ENCODE assay signal across 29 cellular contexts in genomic region chr17:79218175-79218824, GRCh38.
"Had no signal": no experiment of that assay in that cellular context is flagged by ENCODE, and none has a peak within 500 bp of the region (broad histone marks: within the 10 kb centered on the region; RNA-seq: fewer than 3 reads in every experiment).

No MANE protein-coding gene starts in this region.

- H3K4me3 Mint-ChIP-seq: activated B cell treated with CpG ODN at 0.5 μM for 24 hours; activated CD4-positive, alpha-beta memory T cell treated with anti-CD3 and anti-CD28 coated beads for 36 hours; activated CD4-positive, alpha-beta T cell treated with anti-CD3 and anti-CD28 coated beads, Interleukin-2, amount 10 ng/mL, durations not matched to agents 24 days and 14 days; activated CD8-positive, alpha-beta memory T cell treated with anti-CD3 and anti-CD28 coated beads, Interleukin-2, amount 10 ng/mL, durations not matched to agents 7 days and 5 days; activated CD8-positive, alpha-beta T cell treated with anti-CD3 and anti-CD28 coated beads, Interleukin-2, amount 10 ng/mL, durations not matched to agents 7 days and 5 days; activated naive CD4-positive, alpha-beta T cell treated with anti-CD3 and anti-CD28 coated beads, Interleukin-2, amount 10 ng/mL, durations not matched to agents 7 days and 5 days; activated naive CD8-positive, alpha-beta T cell; activated naive CD8-positive, alpha-beta T cell treated with anti-CD3 and anti-CD28 coated beads, Interleukin-2, amount 50 U/mL, for 24 hours; activated T-helper 1 cell treated with anti-CD3 and anti-CD28 coated beads, Interleukin-12 subunit alpha, Interleukin-12 subunit beta, Interleukin-2, Interleukin-4 antibody, amounts not matched to agents 30 ng/mL and 10 ng/mL and 1 ng/mL, durations not matched to agents 14 hours and 24 hours and 36 hours; effector memory CD8-positive, alpha-beta T cell had no signal

- H3K27ac ChIP-seq: adrenal gland, body of pancreas, esophagus muscularis mucosa, foreskin keratinocyte, gastroesophageal sphincter, VCaP had no signal

- H3K9me3 ChIP-seq: adrenal gland, body of pancreas, esophagus muscularis mucosa, gastroesophageal sphincter had no signal

- ATAC-seq: activated CD4-positive, CD25-positive, alpha-beta regulatory T cell treated with anti-CD3 and anti-CD28 coated beads, Interleukin-2, amount 50 U/mL, for 24 hours; activated CD8-positive, alpha-beta memory T cell treated with anti-CD3 and anti-CD28 coated beads, Interleukin-2, amount 10 ng/mL, durations not matched to agents 7 days and 5 days; activated CD8-positive, alpha-beta T cell treated with anti-CD3 and anti-CD28 coated beads, Interleukin-2, amount 10 ng/mL, durations not matched to agents 7 days and 5 days; activated naive CD8-positive, alpha-beta T cell treated with anti-CD3 and anti-CD28 coated beads, Interleukin-2, amount 50 U/mL, for 24 hours; body of pancreas; effector memory CD8-positive, alpha-beta T cell; foreskin keratinocyte; gastroesophageal sphincter had no signal

- H3K36me3 ChIP-seq: adrenal gland, esophagus muscularis mucosa, gastroesophageal sphincter had no signal

- H3K4me1 ChIP-seq: adrenal gland, body of pancreas, foreskin keratinocyte had no signal

- H3K9me3 Mint-ChIP-seq: activated B cell treated with CpG ODN at 0.5 μM for 24 hours; activated CD4-positive, alpha-beta memory T cell treated with anti-CD3 and anti-CD28 coated beads for 36 hours; activated CD4-positive, alpha-beta T cell treated with anti-CD3 and anti-CD28 coated beads, Interleukin-2, amount 10 ng/mL, durations not matched to agents 24 days and 14 days; activated naive CD4-positive, alpha-beta T cell treated with anti-CD3 and anti-CD28 coated beads, Interleukin-2, amount 10 ng/mL, durations not matched to agents 7 days and 5 days; activated naive CD8-positive, alpha-beta T cell treated with anti-CD3 and anti-CD28 coated beads, Interleukin-2, amount 50 U/mL, for 24 hours; activated T-helper 1 cell treated with anti-CD3 and anti-CD28 coated beads, Interleukin-12 subunit alpha, Interleukin-12 subunit beta, Interleukin-2, Interleukin-4 antibody, amounts not matched to agents 30 ng/mL and 10 ng/mL and 1 ng/mL, durations not matched to agents 14 hours and 24 hours and 36 hours; activated T-helper 2 cell treated with anti-CD3 and anti-CD28 coated beads, Interferon-gamma antibody, Interleukin-2, Interleukin-4, amounts not matched to agents 10 μg/mL and 5 μg/mL and 100 μg/mL, durations not matched to agents 14 hours and 24 hours and 36 hours; effector memory CD8-positive, alpha-beta T cell had no signal

- H3K4me3 ChIP-seq: adrenal gland, body of pancreas, esophagus muscularis mucosa, gastroesophageal sphincter had no signal

- DNase-seq: activated B cell treated with CpG ODN at 0.5 μM for 24 hours; activated CD4-positive, alpha-beta memory T cell treated with anti-CD3 and anti-CD28 coated beads for 36 hours; activated CD4-positive, alpha-beta T cell treated with anti-CD3 and anti-CD28 coated beads, Interleukin-2, amount 10 ng/mL, durations not matched to agents 24 days and 14 days; activated CD8-positive, alpha-beta memory T cell treated with anti-CD3 and anti-CD28 coated beads, Interleukin-2, amount 10 ng/mL, durations not matched to agents 7 days and 5 days; activated CD8-positive, alpha-beta memory T cell treated with anti-CD3 and anti-CD28 coated beads, Interleukin-2, amount 50 U/mL, for 4 hours; activated CD8-positive, alpha-beta T cell treated with anti-CD3 and anti-CD28 coated beads, Interleukin-2, amount 10 ng/mL, durations not matched to agents 7 days and 5 days; activated effector memory CD4-positive, alpha-beta T cell treated with anti-CD3 and anti-CD28 coated beads, Interleukin-2, amount 50 U/mL, for 16 hours; activated naive CD4-positive, alpha-beta T cell treated with anti-CD3 and anti-CD28 coated beads, Interleukin-2, amount 10 ng/mL, durations not matched to agents 7 days and 5 days; activated naive CD8-positive, alpha-beta T cell treated with anti-CD3 and anti-CD28 coated beads, Interleukin-2, amount 50 U/mL, for 24 hours; activated T-cell treated with anti-CD3 and anti-CD28 coated beads, Interleukin-2, amount 50 U/mL, for 1 hour; activated T-cell treated with anti-CD3 and anti-CD28 coated beads, Interleukin-2, amount 50 U/mL, for 48 hours; adrenal gland; amygdala; aorta; body of pancreas; cortex of kidney; dermis blood vessel endothelial cell; effector CD4-positive, alpha-beta T cell; effector memory CD8-positive, alpha-beta T cell; erythroblast; foreskin keratinocyte; T-helper 2 cell had no signal

- H3K27ac Mint-ChIP-seq: activated B cell treated with CpG ODN at 0.5 μM for 24 hours; activated CD4-positive, alpha-beta memory T cell treated with anti-CD3 and anti-CD28 coated beads for 36 hours; activated CD4-positive, alpha-beta T cell treated with anti-CD3 and anti-CD28 coated beads, Interleukin-2, amount 10 ng/mL, durations not matched to agents 24 days and 14 days; activated CD8-positive, alpha-beta memory T cell treated with anti-CD3 and anti-CD28 coated beads, Interleukin-2, amount 10 ng/mL, durations not matched to agents 7 days and 5 days; activated CD8-positive, alpha-beta T cell treated with anti-CD3 and anti-CD28 coated beads, Interleukin-2, amount 10 ng/mL, durations not matched to agents 7 days and 5 days; activated naive CD4-positive, alpha-beta T cell treated with anti-CD3 and anti-CD28 coated beads, Interleukin-2, amount 10 ng/mL, durations not matched to agents 7 days and 5 days; activated naive CD8-positive, alpha-beta T cell; activated naive CD8-positive, alpha-beta T cell treated with anti-CD3 and anti-CD28 coated beads, Interleukin-2, amount 50 U/mL, for 24 hours; activated T-helper 1 cell treated with anti-CD3 and anti-CD28 coated beads, Interleukin-12 subunit alpha, Interleukin-12 subunit beta, Interleukin-2, Interleukin-4 antibody, amounts not matched to agents 30 ng/mL and 10 ng/mL and 1 ng/mL, durations not matched to agents 14 hours and 24 hours and 36 hours; activated T-helper 2 cell treated with anti-CD3 and anti-CD28 coated beads, Interferon-gamma antibody, Interleukin-2, Interleukin-4, amounts not matched to agents 10 μg/mL and 5 μg/mL and 100 μg/mL, durations not matched to agents 14 hours and 24 hours and 36 hours; effector memory CD8-positive, alpha-beta T cell had no signal

- H3K4me1 Mint-ChIP-seq: activated CD8-positive, alpha-beta memory T cell treated with anti-CD3 and anti-CD28 coated beads, Interleukin-2, amount 10 ng/mL, durations not matched to agents 7 days and 5 days had no signal

- H3K36me3 Mint-ChIP-seq: activated CD4-positive, alpha-beta memory T cell treated with anti-CD3 and anti-CD28 coated beads for 36 hours; activated CD8-positive, alpha-beta memory T cell treated with anti-CD3 and anti-CD28 coated beads, Interleukin-2, amount 10 ng/mL, durations not matched to agents 7 days and 5 days; activated naive CD4-positive, alpha-beta T cell treated with anti-CD3 and anti-CD28 coated beads, Interleukin-2, amount 10 ng/mL, durations not matched to agents 7 days and 5 days; activated naive CD8-positive, alpha-beta T cell had no signal

- H3K27me3 ChIP-seq: body of pancreas had no signal
